ENCODE assay signal across 1 cellular context in the genomic region with DNA sequence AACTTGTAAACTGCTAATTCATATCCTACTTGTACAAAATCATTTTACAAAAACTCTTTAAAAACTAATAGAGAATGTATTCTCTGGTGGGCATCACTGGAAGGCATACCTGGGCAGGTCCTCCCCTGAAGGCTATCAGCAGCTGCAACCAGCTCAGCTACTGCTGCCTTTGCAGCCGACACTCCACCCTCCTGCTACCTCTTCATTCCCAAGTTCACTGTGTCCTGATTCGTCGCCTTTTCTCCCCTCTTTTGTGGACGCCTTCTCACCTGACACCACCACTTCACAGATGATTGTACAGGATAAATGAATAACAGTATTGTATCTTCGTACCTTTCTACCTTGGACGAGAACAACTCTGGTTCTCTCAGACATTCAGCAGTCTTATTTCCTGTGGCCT.
TF ChIP-seq lines count a peak whose summit lies in the region.

No MANE protein-coding gene starts in this region.

TF ChIP-seq in HepG2, 621 proteins besides CTCF, POLR2A, EP300 and RAD21:
- TF ChIP-seq ATM (IDR thresholded peaks at IDR 0.05; ENCODE audit: borderline replicate concordance) (no peak), HOXA5 (CRISPR knock-in tag; IDR thresholded peaks at IDR 0.05) (no peak), DDIT3 (CRISPR knock-in tag; IDR thresholded peaks at IDR 0.05) (no peak)
